Comparison of ENCODE assay signal across 9 cellular contexts in genomic region chr12:56298828-56299227, GRCh38. TPM values are rescaled to one million over a fixed set of nuclear protein-coding genes. Genes with fewer than 3 reads are reported as not detected.
DNase-seq lines count a peak whose midpoint lies in the region; ATAC-seq and TF ChIP-seq lines count a peak whose summit lies in the region.
"Had no signal": no experiment of that assay in that cellular context is flagged by ENCODE, and none has a peak within 500 bp of the region (broad histone marks: within the 10 kb centered on the region; RNA-seq: fewer than 3 reads in every experiment).

No MANE protein-coding gene starts in this region.

- H3K4me3 ChIP-seq in GM08714 (ENCODE audit: low read length) (peak overlapping the region; percentile 96), RWPE2 (ENCODE audit: severe bottlenecking) (peak overlapping the region; percentile 98), epithelial cell of proximal tubule (ENCODE audit: low read depth, low read length) (peak overlapping the region; percentile 69), prostate gland (peak overlapping the region; percentile 86 to 91)

- DNase-seq in RWPE2 (ENCODE audit: low spot score) (no peak), epithelial cell of proximal tubule (ENCODE audit: low read depth) (no peak), prostate gland (ENCODE audit: low spot score) (no peak), NCI-H69 (lab: John Stamatoyannopoulos, UW) (no peak), cortex of kidney (lab: John Stamatoyannopoulos, UW) (no peak), NCI-H1092 treated with DMSO at 0.1 percent for 48 hours (lab: John Stamatoyannopoulos, UW) (no peak)

- no peaks in the 10 kb centered on the region for H3K27me3 ChIP-seq in RWPE2 (ENCODE audit: insufficient read depth, poor library complexity, severe bottlenecking)
- no peaks in the 10 kb centered on the region for H3K27me3 ChIP-seq in prostate gland (replicated peaks; ENCODE audit: insufficient read depth)

- intact Hi-C loops in prostate gland (cut with DNase I) = no loop called here

- H3K9me3 ChIP-seq in RWPE2 (ENCODE audit: severe bottlenecking) = no peaks in the 10 kb centered on the region
- no peaks in the 10 kb centered on the region for H3K9me3 ChIP-seq in prostate gland

- H3K36me3 ChIP-seq in RWPE2 (ENCODE audit: low read depth) (peaks cover 41% of the 10 kb centered on the region), prostate gland (no peaks in the 10 kb centered on the region)

- no peak for TF ChIP-seq POLR2A in prostate gland (IDR thresholded peaks at IDR 0.05)

- WGBS in prostate gland = 79% methylated on average over 5 of the region's 5 CpGs

- H3K4me1 ChIP-seq in RWPE2 (ENCODE audit: insufficient read depth, poor library complexity, severe bottlenecking) (peaks cover 10% of the 10 kb centered on the region), prostate gland (replicated peaks) (peaks cover 15% of the 10 kb centered on the region)

- no peak for TF ChIP-seq CTCF in RWPE2 (IDR thresholded peaks at IDR 0.05; ENCODE audit: poor library complexity, severe bottlenecking)
- no peak for TF ChIP-seq CTCF in epithelial cell of proximal tubule (conservative IDR thresholded peaks at IDR 0.05; ENCODE audit: low read depth, low read length)
- TF ChIP-seq CTCF in prostate gland (IDR thresholded peaks at IDR 0.05) = no peak

- H3K27ac ChIP-seq in RWPE2 (ENCODE audit: poor library complexity, severe bottlenecking) (peak overlapping the region; percentile 71), prostate gland (peak overlapping the region; percentile 92 to 95)

- ATAC-seq in RWPE2 (ENCODE audit: low read depth) (no peak), HG02623 (IDR thresholded peaks at IDR 0.05; ENCODE audit: unreplicated experiment) (no peak)

RNA-seq across cellular contexts. Expression of gene CS, which starts 1.3 kb away (rescaled TPM):
- total RNA-seq in epithelial cell of proximal tubule = 133 and 174 TPM in 2 replicates
- 100 to 1,000 TPM; 106 to 110 TPM for total RNA-seq in prostate gland

RNA-seq across cellular contexts. Expression of gene CNPY2, which starts 17.0 kb away (rescaled TPM):
- total RNA-seq in epithelial cell of proximal tubule = 141 and 155 TPM in 2 replicates
- 100 to 1,000 TPM in 1 of 2 donors, 10 to 100 TPM in 1; 97.7 to 101 TPM for total RNA-seq in prostate gland

RNA-seq across cellular contexts. Expression of gene COQ10A, which starts 32.1 kb away (rescaled TPM):
- 10.9 and 18.8 TPM in 2 replicates for total RNA-seq in epithelial cell of proximal tubule
- 10 to 100 TPM; 15.9 to 17.6 TPM for total RNA-seq in prostate gland

RNA-seq across cellular contexts. Expression of gene PAN2, which starts 35.0 kb away (rescaled TPM):
- 12.1 and 15.0 TPM in 2 replicates for total RNA-seq in epithelial cell of proximal tubule
- 10 to 100 TPM; 31.8 to 60.8 TPM for total RNA-seq in prostate gland

RNA-seq across cellular contexts. Expression of gene IL23A, which starts 39.9 kb away (rescaled TPM):
- total RNA-seq in epithelial cell of proximal tubule = 13.4 and 26.1 TPM in 2 replicates
- total RNA-seq in prostate gland = not detected
- total RNA-seq: glomerular endothelial cell had no signal
